In the genomic region with DNA sequence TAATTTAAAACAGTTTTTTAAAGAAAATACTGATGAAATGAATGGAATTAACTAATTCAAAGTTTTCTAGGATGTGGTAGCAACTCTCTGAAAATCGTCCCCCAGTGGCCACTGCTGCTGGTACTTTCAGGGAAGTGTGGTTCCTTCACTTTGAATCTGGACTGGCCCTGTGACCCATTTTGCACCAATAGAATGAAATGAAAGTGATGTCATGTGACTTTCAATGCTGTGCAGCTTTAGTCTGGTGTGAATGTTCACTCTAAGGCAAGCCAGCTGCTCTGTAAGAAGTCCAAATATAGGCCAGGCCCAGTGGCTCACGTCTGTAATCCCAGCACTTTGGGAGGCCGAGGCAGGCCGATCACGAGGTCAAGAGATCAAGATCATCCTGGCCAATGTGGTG, we compare ENCODE assay signal across 14 cellular contexts.
DNase-seq lines count a peak whose midpoint lies in the region; ATAC-seq and TF ChIP-seq lines count a peak whose summit lies in the region.
"Had no signal": no experiment of that assay in that cellular context is flagged by ENCODE, and none has a peak within 500 bp of the region (broad histone marks: within the 10 kb centered on the region; RNA-seq: fewer than 3 reads in every experiment).

No MANE protein-coding gene starts in this region.

- H3K27ac ChIP-seq in BLaER1 treated with 17β-estradiol and CSF1 and Interleukin-3, amounts not matched to agents 10 nM and 100 nM, result no peak overlapping the region
- H3K27ac ChIP-seq: foreskin keratinocyte, left lung had no signal

- no peaks in the 10 kb centered on the region for H3K27me3 ChIP-seq in BLaER1 treated with 17β-estradiol and CSF1 and Interleukin-3, amounts not matched to agents 10 nM and 100 nM
- H3K27me3 ChIP-seq: foreskin keratinocyte had no signal

- H3K36me3 ChIP-seq in BLaER1 treated with 17β-estradiol and CSF1 and Interleukin-3, amounts not matched to agents 10 nM and 100 nM, result peaks cover 0 to 14% (median 5%) of the 10 kb centered on the region in 11 experiments; a peak in 9 of 22 replicates
- H3K36me3 ChIP-seq: left lung had no signal

- ATAC-seq in GM18519 (IDR thresholded peaks at IDR 0.05; ENCODE audit: low FRiP score, unreplicated experiment), result peak; percentile 34
- no peak for ATAC-seq in GM19455 (IDR thresholded peaks at IDR 0.05; ENCODE audit: unreplicated experiment)
- no peak for ATAC-seq in HG02588 (IDR thresholded peaks at IDR 0.05; ENCODE audit: unreplicated experiment)
- ATAC-seq: foreskin keratinocyte, left lung had no signal

- H3K9me3 ChIP-seq in BLaER1 treated with 17β-estradiol and CSF1 and Interleukin-3, amounts not matched to agents 10 nM and 100 nM (replicated peaks in 1 of 11), result peaks cover 0 to 5% (median 0%) of the 10 kb centered on the region in 11 experiments; a peak in 3 of 22 replicates
- H3K9me3 ChIP-seq: left lung had no signal

- peak overlapping the region in 1 of 10 experiments; percentile 92; a peak in 1 of 20 replicates for H3K4me3 ChIP-seq in BLaER1 treated with 17β-estradiol and CSF1 and Interleukin-3, amounts not matched to agents 10 nM and 100 nM
- no peak overlapping the region for H3K4me3 ChIP-seq in fibroblast of mammary gland (ENCODE audit: control insufficient read depth, low read depth, low read length)

- peak overlapping the region; percentile 74 to 94 (median 87); a peak in 20 of 22 replicates for H3K4me2 ChIP-seq in BLaER1 treated with 17β-estradiol and CSF1 and Interleukin-3, amounts not matched to agents 10 nM and 100 nM

- TF ChIP-seq CTCF in fibroblast of mammary gland (conservative IDR thresholded peaks at IDR 0.05; ENCODE audit: control insufficient read depth, insufficient read depth, low read depth, low read length), result no peak

- peaks cover 17 to 40% (median 26%) of the 10 kb centered on the region in 10 experiments for H3K4me1 ChIP-seq in BLaER1 treated with 17β-estradiol and CSF1 and Interleukin-3, amounts not matched to agents 10 nM and 100 nM

- H4K20me1 ChIP-seq in BLaER1 treated with 17β-estradiol and CSF1 and Interleukin-3, amounts not matched to agents 10 nM and 100 nM, result peaks cover 0 to 6% (median 0%) of the 10 kb centered on the region in 11 experiments; a peak in 3 of 22 replicates

- peak; percentile 49 for DNase-seq in RKO (ENCODE audit: low spot score)
- DNase-seq in fibroblast of mammary gland (ENCODE audit: low read depth), result peak; percentile 7
- no peak for DNase-seq in glomerular visceral epithelial cell (ENCODE audit: extremely low spot score)
- no peak for DNase-seq in NCI-H748 treated with DMSO at 0.1 percent for 48 hours (lab: John Stamatoyannopoulos, UW)
- DNase-seq: cerebellar nuclear complex, DMS79 treated with DMSO at 0.1 percent for 48 hours, foreskin keratinocyte, left lung, NCI-H2227 treated with DMSO at 0.1 percent for 48 hours, right cardiac atrium had no signal

- H3K9ac ChIP-seq in BLaER1 treated with 17β-estradiol and CSF1 and Interleukin-3, amounts not matched to agents 10 nM and 100 nM, result peak overlapping the region in 2 of 11 experiments; percentile 84 to 87; a peak in 2 of 22 replicates

Comparison
In these comparisons a context has a peak if more than half of its experiments do, and no peak if none do; other contexts are left out.
1. DNase-seq: peak in RKO (single experiment) and fibroblast of mammary gland (single experiment); none in glomerular visceral epithelial cell (single experiment) and NCI-H748 treated with DMSO at 0.1 percent for 48 hours (single experiment).